6 cellular contexts compared by ENCODE assay signal in genomic region chr18:96767-97131, GRCh38. TPM values are rescaled to one million over a fixed set of nuclear protein-coding genes. Genes with fewer than 3 reads are reported as not detected.
"Had no signal": no experiment of that assay in that cellular context is flagged by ENCODE, and none has a peak within 500 bp of the region (broad histone marks: within the 10 kb centered on the region; RNA-seq: fewer than 3 reads in every experiment).

No MANE protein-coding gene starts in this region.

RNA-seq across cellular contexts. Expression of gene TUBB8B, which starts 47.3 kb away (rescaled TPM):
- total RNA-seq: activated CD4-positive, alpha-beta memory T cell treated with anti-CD3 and anti-CD28 coated beads, Interleukin-2, amount 10 ng/mL, durations not matched to agents 7 days and 5 days; activated T-cell treated with anti-CD3 and anti-CD28 coated beads, Interleukin-2, amount 50 U/mL, for 72 hours; astrocyte; cardiac muscle cell; RPMI7951; T-helper 17 cell had no signal
- polyA plus RNA-seq: cardiac muscle cell had no signal
